8 cellular contexts compared by ENCODE assay signal in the genomic region with DNA sequence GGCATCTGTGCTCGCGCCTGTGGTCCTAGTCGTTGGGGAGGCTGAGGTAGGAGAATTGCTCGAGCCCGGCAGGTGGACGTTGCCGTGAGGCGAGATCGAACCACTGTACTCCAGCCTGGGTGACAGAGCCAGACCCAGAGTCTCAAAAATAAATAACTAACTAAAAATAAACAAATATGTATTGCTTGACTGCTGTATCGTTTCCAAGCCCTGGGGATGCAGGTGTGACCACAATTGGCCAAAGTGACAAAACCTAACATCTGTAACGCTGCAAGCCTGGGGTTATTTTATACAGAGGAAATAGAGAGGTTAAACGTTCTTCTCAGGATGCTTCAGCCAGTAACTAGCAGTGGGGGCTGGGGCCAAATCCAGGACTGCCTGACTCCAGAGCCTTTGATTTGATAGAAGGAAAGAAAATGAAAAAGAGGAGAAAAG. TPM values are rescaled to one million over a fixed set of nuclear protein-coding genes. Genes with fewer than 3 reads are reported as not detected.
A peak's percentile ranks its signal among the peaks of the same experiment; 100 is the strongest.
DNase-seq lines count a peak whose midpoint lies in the region; ATAC-seq and TF ChIP-seq lines count a peak whose summit lies in the region.

No MANE protein-coding gene starts in this region.

- no peak for TF ChIP-seq POLR2A in tibial nerve (IDR thresholded peaks at IDR 0.05)

- ATAC-seq in HG03095 (IDR thresholded peaks at IDR 0.05; ENCODE audit: unreplicated experiment) (peak; percentile 34), GM18498 (IDR thresholded peaks at IDR 0.05; ENCODE audit: unreplicated experiment) (no peak)

- peak overlapping the region; percentile 71 for H3K27ac Mint-ChIP-seq in activated T-helper 2 cell treated with anti-CD3 and anti-CD28 coated beads, Interferon-gamma antibody, Interleukin-2, Interleukin-4, amounts not matched to agents 10 μg/mL and 5 μg/mL and 100 μg/mL, durations not matched to agents 14 hours and 24 hours and 36 hours

- H3K9me3 Mint-ChIP-seq in activated T-helper 2 cell treated with anti-CD3 and anti-CD28 coated beads, Interferon-gamma antibody, Interleukin-2, Interleukin-4, amounts not matched to agents 10 μg/mL and 5 μg/mL and 100 μg/mL, durations not matched to agents 14 hours and 24 hours and 36 hours = no peaks in the 10 kb centered on the region

- H3K4me1 ChIP-seq in tibial nerve = peaks cover 0 to 16% (median 7%) of the 10 kb centered on the region in 4 donors

- no peaks in the 10 kb centered on the region for H3K9me3 ChIP-seq in tibial nerve

- TF ChIP-seq CTCF in tibial nerve (IDR thresholded peaks at IDR 0.05) = no peak

- no peaks in the 10 kb centered on the region for H3K27me3 ChIP-seq in tibial nerve

- H3K4me1 Mint-ChIP-seq in activated T-helper 2 cell treated with anti-CD3 and anti-CD28 coated beads, Interferon-gamma antibody, Interleukin-2, Interleukin-4, amounts not matched to agents 10 μg/mL and 5 μg/mL and 100 μg/mL, durations not matched to agents 14 hours and 24 hours and 36 hours (ENCODE audit: low read depth) = peaks cover 13% of the 10 kb centered on the region

- H3K27ac ChIP-seq in tibial nerve = peak overlapping the region in 3 of 4 donors; percentile 99

- WGBS in tibial nerve, 2 donors = 86 to 91% methylated on average over 12 of the region's 12 CpGs

- peaks cover 0 to 8% (median 0%) of the 10 kb centered on the region in 3 donors for H3K36me3 ChIP-seq in tibial nerve

- H3K4me3 ChIP-seq in tibial nerve = no peak overlapping the region

- TF ChIP-seq EP300 in tibial nerve (IDR thresholded peaks at IDR 0.05) = no peak

- H3K27me3 Mint-ChIP-seq in activated T-helper 2 cell treated with anti-CD3 and anti-CD28 coated beads, Interferon-gamma antibody, Interleukin-2, Interleukin-4, amounts not matched to agents 10 μg/mL and 5 μg/mL and 100 μg/mL, durations not matched to agents 14 hours and 24 hours and 36 hours (ENCODE audit: low read depth) = no peaks in the 10 kb centered on the region

- H3K36me3 Mint-ChIP-seq in activated T-helper 2 cell treated with anti-CD3 and anti-CD28 coated beads, Interferon-gamma antibody, Interleukin-2, Interleukin-4, amounts not matched to agents 10 μg/mL and 5 μg/mL and 100 μg/mL, durations not matched to agents 14 hours and 24 hours and 36 hours (ENCODE audit: low read depth) = peaks cover 32% of the 10 kb centered on the region

- intact Hi-C loops in activated T-helper 2 cell treated with anti-CD3 and anti-CD28 coated beads, Interferon-gamma antibody, Interleukin-2, Interleukin-4, amounts not matched to agents 10 μg/mL and 5 μg/mL and 100 μg/mL, durations not matched to agents 14 hours and 24 hours and 36 hours (cut with micrococcal nuclease) = loop anchor here (5.0 to 10.0 kb wide), 2 partner anchors 170 to 1837 kb away; a partner anchor contains a TSS

- peak; percentile 50 for DNase-seq in activated effector memory CD4-positive, alpha-beta T cell treated with anti-CD3 and anti-CD28 coated beads, Interleukin-2, amount 50 U/mL, for 16 hours
- no peak for DNase-seq in activated effector memory CD4-positive, alpha-beta T cell treated with Interleukin-2 at 50 U/mL for 16 hours
- no peak for DNase-seq in activated T-helper 2 cell treated with anti-CD3 and anti-CD28 coated beads, Interferon-gamma antibody, Interleukin-2, Interleukin-4, amounts not matched to agents 10 μg/mL and 5 μg/mL and 100 μg/mL, durations not matched to agents 14 hours and 24 hours and 36 hours (ENCODE audit: low spot score)
- DNase-seq in tibial nerve (ENCODE audit: low spot score in 2 of 2) = no peak
- no peak for DNase-seq in NCI-H2196 treated with DMSO at 0.1 percent for 48 hours (lab: John Stamatoyannopoulos, UW; ENCODE audit: unreplicated experiment)
- no peak for DNase-seq in NCI-H146 (lab: John Stamatoyannopoulos, UW)

- peak overlapping the region; percentile 59 for H3K4me3 Mint-ChIP-seq in activated T-helper 2 cell treated with anti-CD3 and anti-CD28 coated beads, Interferon-gamma antibody, Interleukin-2, Interleukin-4, amounts not matched to agents 10 μg/mL and 5 μg/mL and 100 μg/mL, durations not matched to agents 14 hours and 24 hours and 36 hours (ENCODE audit: low read depth)

RNA-seq across cellular contexts. Expression of a gene that starts 1.9 kb away (rescaled TPM):
- 512 and 541 TPM in 2 replicates for total RNA-seq in activated T-helper 2 cell treated with anti-CD3 and anti-CD28 coated beads, Interferon-gamma antibody, Interleukin-2, Interleukin-4, amounts not matched to agents 10 μg/mL and 5 μg/mL and 100 μg/mL, durations not matched to agents 14 hours and 24 hours and 36 hours
- total RNA-seq in tibial nerve = 100 to 1,000 TPM; 185 to 260 (median 221) TPM

RNA-seq across cellular contexts. Expression of a gene that starts 45.0 kb away (rescaled TPM):
- total RNA-seq in activated T-helper 2 cell treated with anti-CD3 and anti-CD28 coated beads, Interferon-gamma antibody, Interleukin-2, Interleukin-4, amounts not matched to agents 10 μg/mL and 5 μg/mL and 100 μg/mL, durations not matched to agents 14 hours and 24 hours and 36 hours = 22.9 and 25.0 TPM in 2 replicates
- total RNA-seq in tibial nerve = 10 to 100 TPM; 38.1 to 61.7 (median 49.1) TPM
